ENCODE assay signal across 16 cellular contexts in genomic region chr17:72717276-72717675, GRCh38.
"Had no signal": no experiment of that assay in that cellular context is flagged by ENCODE, and none has a peak within 500 bp of the region (broad histone marks: within the 10 kb centered on the region; RNA-seq: fewer than 3 reads in every experiment).

No MANE protein-coding gene starts in this region.

- H3K27ac Mint-ChIP-seq: activated naive CD4-positive, alpha-beta T cell treated with anti-CD3 and anti-CD28 coated beads, Interleukin-2, amount 10 ng/mL, durations not matched to agents 7 days and 5 days; activated T-helper 17 cell treated with anti-CD3 and anti-CD28 coated beads, Interleukin-2, amount 50 U/mL, for 72 hours; memory B cell had no signal

- H3K9me3 Mint-ChIP-seq: activated T-helper 17 cell treated with anti-CD3 and anti-CD28 coated beads, Interleukin-2, amount 50 U/mL, for 72 hours; memory B cell had no signal

- H3K27ac ChIP-seq: ascending aorta, cardiac muscle cell, left ventricle myocardium inferior, ovary, testis had no signal

- DNase-seq: activated CD4-positive, alpha-beta T cell treated with anti-CD3 and anti-CD28 coated beads for 1 hour; activated CD4-positive, alpha-beta T cell treated with anti-CD3 and anti-CD28 coated beads, Interleukin-2, amount 50 U/mL, for 4 hours; activated naive CD4-positive, alpha-beta T cell treated with anti-CD3 and anti-CD28 coated beads, Interleukin-2, amount 10 ng/mL, durations not matched to agents 7 days and 5 days; activated T-cell treated with anti-CD3 and anti-CD28 coated beads for 4 hours; erythroblast; left ventricle myocardium inferior; ovary; stimulated activated CD4-positive, alpha-beta T cell treated with anti-CD3 and anti-CD28 coated beads, Interleukin-12 subunit alpha, Interleukin-12 subunit beta, amount 100 ng/mL, for 4 hours; stimulated activated CD4-positive, alpha-beta T cell treated with anti-CD3 and anti-CD28 coated beads, Interleukin-2, amount 100 ng/mL, for 24 hours; stomach; T-helper 1 cell; testis had no signal

- ATAC-seq: activated T-helper 17 cell treated with anti-CD3 and anti-CD28 coated beads, Interleukin-2, amount 50 U/mL, for 72 hours had no signal

- H3K4me1 ChIP-seq: ascending aorta, left ventricle myocardium inferior, testis had no signal

- H3K9me3 ChIP-seq: ascending aorta, left ventricle myocardium inferior, ovary, stomach, testis had no signal

- H3K27me3 Mint-ChIP-seq: activated T-helper 17 cell treated with anti-CD3 and anti-CD28 coated beads, Interleukin-2, amount 50 U/mL, for 72 hours; memory B cell had no signal

- H3K36me3 ChIP-seq: cardiac muscle cell, left ventricle myocardium inferior, ovary had no signal

- H3K4me3 Mint-ChIP-seq: activated naive CD4-positive, alpha-beta T cell treated with anti-CD3 and anti-CD28 coated beads, Interleukin-2, amount 10 ng/mL, durations not matched to agents 7 days and 5 days; activated T-helper 17 cell treated with anti-CD3 and anti-CD28 coated beads, Interleukin-2, amount 50 U/mL, for 72 hours; memory B cell had no signal

- H3K27me3 ChIP-seq: ascending aorta, cardiac muscle cell, ovary, stomach, testis had no signal

- H3K4me3 ChIP-seq: ascending aorta, cardiac muscle cell, left ventricle myocardium inferior, ovary, stomach, testis had no signal
